ENCODE assay signal across 20 cellular contexts in genomic region chr2:25490220-25490619, GRCh38.
DNase-seq lines count a peak whose midpoint lies in the region; ATAC-seq and TF ChIP-seq lines count a peak whose summit lies in the region.
"Had no signal": no experiment of that assay in that cellular context is flagged by ENCODE, and none has a peak within 500 bp of the region (broad histone marks: within the 10 kb centered on the region; RNA-seq: fewer than 3 reads in every experiment).

No MANE protein-coding gene starts in this region.

- no peak for ATAC-seq in stimulated activated memory B cell treated with anti-CD40 and anti-IgM and Interleukin-4, amounts not matched to agents 10 μg/mL and 1 μg/mL and 100 μg/mL, for 72 hours
- ATAC-seq: Right ventricle myocardium inferior had no signal

- H3K36me3 Mint-ChIP-seq in CD14-positive monocyte = peaks cover 0 to 2% of the 10 kb centered on the region in 2 donors
- H3K36me3 Mint-ChIP-seq in dendritic cell treated with granulocyte-macrophage colony-stimulating factor and Interleukin-4, amounts not matched to agents 40 ng/mL and 50 ng/mL, for 4 days (ENCODE audit: low read depth) = no peaks in the 10 kb centered on the region
- peaks cover 13% of the 10 kb centered on the region for H3K36me3 Mint-ChIP-seq in stimulated activated memory B cell treated with anti-CD40 and anti-IgM and Interleukin-4, amounts not matched to agents 10 μg/mL and 1 μg/mL and 100 μg/mL, for 72 hours

- TF ChIP-seq CTCF in CD14-positive monocyte (IDR thresholded peaks at IDR 0.05) (no peak), HL-60 (IDR thresholded peaks at IDR 0.05; ENCODE audit: insufficient read depth, low read length) (no peak)

- peaks cover 0 to 3% (median 0%) of the 10 kb centered on the region in 3 donors for H3K27me3 Mint-ChIP-seq in CD14-positive monocyte (ENCODE audit: low read depth in 3 of 3)
- H3K27me3 Mint-ChIP-seq in dendritic cell treated with granulocyte-macrophage colony-stimulating factor and Interleukin-4, amounts not matched to agents 40 ng/mL and 50 ng/mL, for 4 days = no peaks in the 10 kb centered on the region
- no peaks in the 10 kb centered on the region for H3K27me3 Mint-ChIP-seq in stimulated activated memory B cell treated with anti-CD40 and anti-IgM and Interleukin-4, amounts not matched to agents 10 μg/mL and 1 μg/mL and 100 μg/mL, for 72 hours
- H3K27me3 Mint-ChIP-seq: IgD-negative memory B cell had no signal

- no peaks in the 10 kb centered on the region for H3K27me3 ChIP-seq in HL-60 (ENCODE audit: insufficient read depth, poor library complexity, severe bottlenecking)
- H3K27me3 ChIP-seq: SJSA1 had no signal

- no peak overlapping the region for H3K4me3 ChIP-seq in HL-60 (replicated peaks; ENCODE audit: insufficient read depth, low read length)
- H3K4me3 ChIP-seq: SJSA1 had no signal

- intact Hi-C loops in CD14-positive monocyte (cut with micrococcal nuclease) = no loop called here
- intact Hi-C loops in dendritic cell treated with granulocyte-macrophage colony-stimulating factor and Interleukin-4, amounts not matched to agents 40 ng/mL and 50 ng/mL, for 4 days (cut with micrococcal nuclease) = no loop called here

- H3K4me3 Mint-ChIP-seq in CD14-positive monocyte = peak overlapping the region in 1 of 2 donors; percentile 79
- H3K4me3 Mint-ChIP-seq in dendritic cell treated with granulocyte-macrophage colony-stimulating factor and Interleukin-4, amounts not matched to agents 40 ng/mL and 50 ng/mL, for 4 days = no peak overlapping the region
- H3K4me3 Mint-ChIP-seq in stimulated activated memory B cell treated with anti-CD40 and anti-IgM and Interleukin-4, amounts not matched to agents 10 μg/mL and 1 μg/mL and 100 μg/mL, for 72 hours = no peak overlapping the region
- H3K4me3 Mint-ChIP-seq: IgD-negative memory B cell had no signal

- H3K9me3 Mint-ChIP-seq in CD14-positive monocyte = no peaks in the 10 kb centered on the region
- no peaks in the 10 kb centered on the region for H3K9me3 Mint-ChIP-seq in dendritic cell treated with granulocyte-macrophage colony-stimulating factor and Interleukin-4, amounts not matched to agents 40 ng/mL and 50 ng/mL, for 4 days
- H3K9me3 Mint-ChIP-seq in stimulated activated memory B cell treated with anti-CD40 and anti-IgM and Interleukin-4, amounts not matched to agents 10 μg/mL and 1 μg/mL and 100 μg/mL, for 72 hours = no peaks in the 10 kb centered on the region
- H3K9me3 Mint-ChIP-seq: CD8-positive, alpha-beta memory T cell; IgD-negative memory B cell had no signal

- H3K27ac Mint-ChIP-seq in CD14-positive monocyte = peak overlapping the region in 4 of 7 donors; percentile 7 to 75 (median 66)
- H3K27ac Mint-ChIP-seq in dendritic cell treated with granulocyte-macrophage colony-stimulating factor and Interleukin-4, amounts not matched to agents 40 ng/mL and 50 ng/mL, for 4 days = peak overlapping the region; percentile 27
- H3K27ac Mint-ChIP-seq in stimulated activated memory B cell treated with anti-CD40 and anti-IgM and Interleukin-4, amounts not matched to agents 10 μg/mL and 1 μg/mL and 100 μg/mL, for 72 hours = peak overlapping the region; percentile 53
- H3K27ac Mint-ChIP-seq: CD8-positive, alpha-beta memory T cell; IgD-negative memory B cell had no signal

- no peak for DNase-seq in CD14-positive monocyte (ENCODE audit: low spot score)
- no peak for DNase-seq in HL-60 (ENCODE audit: low read depth in 1 of 2, low spot score in 1 of 2)
- no peak for DNase-seq in cerebellar nuclear complex (lab: John Stamatoyannopoulos, UW)
- DNase-seq in stimulated activated CD4-positive, alpha-beta T cell treated with anti-CD3 and anti-CD28 coated beads, Interleukin-12 subunit alpha, Interleukin-12 subunit beta, amount 100 ng/mL, for 4 hours = no peak
- no peak for DNase-seq in NCI-H2081 treated with DMSO at 0.1 percent for 48 hours (lab: John Stamatoyannopoulos, UW)
- DNase-seq: C1 segment of cervical spinal cord; Calu3; CD8-positive, alpha-beta memory T cell; EL; Karpas-422; NCI-H1092; NCI-H1436; NCI-H187 treated with DMSO at 0.1 percent for 48 hours; NCI-H2227 treated with DMSO at 0.1 percent for 48 hours; NCI-H510A had no signal

- H3K4me1 Mint-ChIP-seq in CD14-positive monocyte = peaks cover 9% of the 10 kb centered on the region
- H3K4me1 Mint-ChIP-seq in dendritic cell treated with granulocyte-macrophage colony-stimulating factor and Interleukin-4, amounts not matched to agents 40 ng/mL and 50 ng/mL, for 4 days (ENCODE audit: low read depth) = peaks cover 14% of the 10 kb centered on the region
- no peaks in the 10 kb centered on the region for H3K4me1 Mint-ChIP-seq in stimulated activated memory B cell treated with anti-CD40 and anti-IgM and Interleukin-4, amounts not matched to agents 10 μg/mL and 1 μg/mL and 100 μg/mL, for 72 hours
- H3K4me1 Mint-ChIP-seq: CD8-positive, alpha-beta memory T cell had no signal

- peak overlapping the region; percentile 38 for H3K27ac ChIP-seq in HL-60 (replicated peaks)
- H3K27ac ChIP-seq: SJSA1 had no signal
